21 cellular contexts compared by ENCODE assay signal in genomic region chr9:89942643-89943042, GRCh38.
"Had no signal": no experiment of that assay in that cellular context is flagged by ENCODE, and none has a peak within 500 bp of the region (broad histone marks: within the 10 kb centered on the region; RNA-seq: fewer than 3 reads in every experiment).

No MANE protein-coding gene starts in this region.

- DNase-seq: activated CD4-positive, alpha-beta T cell treated with anti-CD3 and anti-CD28 coated beads, Interleukin-2, amount 50 U/mL, for 1 hour; activated CD8-positive, alpha-beta T cell treated with anti-CD3 and anti-CD28 coated beads, Interleukin-2, amount 10 ng/mL, durations not matched to agents 7 days and 5 days; activated naive CD4-positive, alpha-beta T cell treated with anti-CD3 and anti-CD28 coated beads, Interleukin-2, amount 10 ng/mL, durations not matched to agents 7 days and 5 days; activated T-cell treated with anti-CD3 and anti-CD28 coated beads, Interleukin-2, amount 50 U/mL, for 48 hours; amygdala; body of pancreas; left ventricle myocardium inferior; ovary; right lobe of liver; spleen; stimulated activated CD4-positive, alpha-beta T cell treated with anti-CD3 and anti-CD28 coated beads, Interleukin-4, amount 100 ng/mL, for 1 hour; stimulated activated naive CD4-positive, alpha-beta T cell; T-cell; upper lobe of right lung had no signal

- H3K9me3 ChIP-seq: body of pancreas, left ventricle myocardium inferior, neutrophil, ovary, prostate gland, right lobe of liver, spleen, thoracic aorta, upper lobe of right lung had no signal

- H3K27me3 ChIP-seq: body of pancreas, neutrophil, ovary, right lobe of liver, upper lobe of right lung had no signal

- H3K4me1 ChIP-seq: prostate gland, right lobe of liver, spleen, upper lobe of right lung had no signal

- H3K36me3 ChIP-seq: left ventricle myocardium inferior, neutrophil, ovary, prostate gland, right lobe of liver, spleen, thoracic aorta, upper lobe of right lung had no signal

- H3K27ac ChIP-seq: body of pancreas, epithelial cell of prostate, left ventricle myocardium inferior, neutrophil, ovary, prostate gland, right lobe of liver, spleen, upper lobe of right lung, VCaP had no signal

- H3K4me3 ChIP-seq: body of pancreas, left ventricle myocardium inferior, ovary, prostate gland, right lobe of liver, spleen, thoracic aorta, upper lobe of right lung had no signal

- ATAC-seq: activated CD4-positive, CD25-positive, alpha-beta regulatory T cell treated with anti-CD3 and anti-CD28 coated beads, Interleukin-2, amount 50 U/mL, for 24 hours; activated CD8-positive, alpha-beta T cell treated with anti-CD3 and anti-CD28 coated beads, Interleukin-2, amount 10 ng/mL, durations not matched to agents 7 days and 5 days; body of pancreas; right lobe of liver; SK-N-SH treated with all-trans-retinoic acid at 6 μM for 48 hours; T-cell had no signal
